In the genomic region with DNA sequence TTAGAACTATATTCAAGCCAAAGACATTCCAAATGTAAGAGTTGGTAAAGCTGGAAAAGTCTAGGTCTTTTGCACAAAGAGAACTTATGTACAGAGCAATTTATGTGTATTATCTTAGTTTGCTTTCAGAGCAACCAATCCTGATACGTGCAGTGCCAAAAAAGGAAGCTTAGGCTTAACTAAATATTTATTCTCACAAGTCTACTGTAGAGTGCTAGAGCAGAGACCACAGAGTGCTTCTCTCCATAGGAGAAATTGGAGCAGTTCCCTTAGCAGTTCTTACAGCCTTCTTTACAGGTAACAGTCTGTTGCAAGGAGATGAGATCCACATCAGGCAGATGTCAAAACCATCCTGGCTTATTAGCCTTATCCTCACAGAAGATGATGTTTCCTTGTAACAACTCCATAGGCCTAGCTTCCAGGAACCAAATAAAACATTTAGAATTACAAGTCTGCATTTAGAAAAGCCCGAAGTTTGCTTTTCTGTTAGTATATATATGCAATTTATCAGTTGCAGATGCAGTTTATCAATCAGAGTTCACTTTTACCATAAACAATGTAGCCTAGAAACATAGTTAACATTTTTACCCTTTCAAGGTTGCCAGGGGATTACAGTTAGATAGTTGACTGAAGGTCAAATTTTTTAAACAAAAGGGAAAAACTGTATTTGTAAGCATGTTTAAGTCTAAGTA, we compare ENCODE assay signal across 19 cellular contexts.
"Had no signal": no experiment of that assay in that cellular context is flagged by ENCODE, and none has a peak within 500 bp of the region (broad histone marks: within the 10 kb centered on the region; RNA-seq: fewer than 3 reads in every experiment).

No MANE protein-coding gene starts in this region.

- H3K27me3 ChIP-seq: breast epithelium, sigmoid colon had no signal

- H3K27ac Mint-ChIP-seq: activated naive CD4-positive, alpha-beta T cell treated with anti-CD3 and anti-CD28 coated beads for 36 hours; activated naive CD8-positive, alpha-beta T cell treated with anti-CD3 and anti-CD28 coated beads, Interleukin-2, amount 50 U/mL, for 24 hours; activated T-helper 2 cell treated with anti-CD3 and anti-CD28 coated beads, Interferon-gamma antibody, Interleukin-2, Interleukin-4, amounts not matched to agents 10 μg/mL and 5 μg/mL and 100 μg/mL, durations not matched to agents 14 hours and 24 hours and 36 hours had no signal

- H3K27me3 Mint-ChIP-seq: activated naive CD8-positive, alpha-beta T cell treated with anti-CD3 and anti-CD28 coated beads, Interleukin-2, amount 50 U/mL, for 24 hours had no signal

- DNase-seq: activated CD4-positive, alpha-beta T cell treated with anti-CD3 and anti-CD28 coated beads, Interleukin-2, amount 50 U/mL, for 4 hours; activated CD4-positive, CD25-positive, alpha-beta regulatory T cell treated with anti-CD3 and anti-CD28 coated beads, Interleukin-2, amount 50 U/mL, for 72 hours; activated naive CD4-positive, alpha-beta T cell treated with anti-CD3 and anti-CD28 coated beads for 36 hours; activated naive CD8-positive, alpha-beta T cell treated with anti-CD3 and anti-CD28 coated beads, Interleukin-2, amount 50 U/mL, for 24 hours; activated T-cell treated with anti-CD3 and anti-CD28 coated beads, Interleukin-2, amount 50 U/mL, for 1 hour; aorta; cerebellar nuclear complex; effector memory CD4-positive, alpha-beta T cell; left ventricle myocardium superior; mesendoderm; occipital lobe; sigmoid colon; stimulated activated CD4-positive, alpha-beta T cell treated with anti-CD3 and anti-CD28 coated beads, Interleukin-12 subunit alpha, Interleukin-12 subunit beta, amount 100 ng/mL, for 4 hours; stimulated activated CD4-positive, alpha-beta T cell treated with anti-CD3 and anti-CD28 coated beads, Interleukin-2, amount 100 ng/mL, for 24 hours had no signal

- H3K4me1 ChIP-seq: breast epithelium, sigmoid colon had no signal

- H3K36me3 ChIP-seq: breast epithelium, sigmoid colon, thoracic aorta had no signal

- H3K9me3 Mint-ChIP-seq: activated naive CD4-positive, alpha-beta T cell treated with anti-CD3 and anti-CD28 coated beads for 36 hours; activated naive CD8-positive, alpha-beta T cell treated with anti-CD3 and anti-CD28 coated beads, Interleukin-2, amount 50 U/mL, for 24 hours; activated T-helper 2 cell treated with anti-CD3 and anti-CD28 coated beads, Interferon-gamma antibody, Interleukin-2, Interleukin-4, amounts not matched to agents 10 μg/mL and 5 μg/mL and 100 μg/mL, durations not matched to agents 14 hours and 24 hours and 36 hours; nephron had no signal

- H3K4me3 Mint-ChIP-seq: activated naive CD4-positive, alpha-beta T cell treated with anti-CD3 and anti-CD28 coated beads for 36 hours; activated naive CD8-positive, alpha-beta T cell treated with anti-CD3 and anti-CD28 coated beads, Interleukin-2, amount 50 U/mL, for 24 hours; nephron had no signal

- H3K9me3 ChIP-seq: breast epithelium, sigmoid colon, thoracic aorta had no signal

- H3K4me3 ChIP-seq: breast epithelium, sigmoid colon, thoracic aorta had no signal

- H3K27ac ChIP-seq: breast epithelium, epithelial cell of prostate, sigmoid colon, thoracic aorta had no signal

- H3K4me1 Mint-ChIP-seq: activated naive CD8-positive, alpha-beta T cell treated with anti-CD3 and anti-CD28 coated beads, Interleukin-2, amount 50 U/mL, for 24 hours; nephron had no signal

- ATAC-seq: activated naive CD8-positive, alpha-beta T cell treated with anti-CD3 and anti-CD28 coated beads, Interleukin-2, amount 50 U/mL, for 24 hours; left ventricle myocardium superior had no signal
